Comparison of ENCODE assay signal across 15 cellular contexts in genomic region chr5:154117050-154117449, GRCh38.
"Had no signal": no experiment of that assay in that cellular context is flagged by ENCODE, and none has a peak within 500 bp of the region (broad histone marks: within the 10 kb centered on the region; RNA-seq: fewer than 3 reads in every experiment).

No MANE protein-coding gene starts in this region.

- H3K9me3 Mint-ChIP-seq: activated CD8-positive, alpha-beta T cell treated with anti-CD3 and anti-CD28 coated beads for 36 hours; stimulated activated effector memory CD8-positive, alpha-beta T cell treated with anti-CD3 and anti-CD28 coated beads, Interleukin-12 subunit alpha, Interleukin-12 subunit beta, amount 100 ng/mL, for 72 hours had no signal

- H3K27ac ChIP-seq: cardiac muscle cell, neutrophil, right lobe of liver, tibial nerve, WERI-Rb-1 had no signal

- H3K27me3 ChIP-seq: cardiac muscle cell, right lobe of liver, tibial nerve had no signal

- H3K4me1 ChIP-seq: right lobe of liver, tibial nerve had no signal

- H3K27ac Mint-ChIP-seq: activated CD8-positive, alpha-beta T cell treated with anti-CD3 and anti-CD28 coated beads for 36 hours; stimulated activated effector memory CD8-positive, alpha-beta T cell treated with anti-CD3 and anti-CD28 coated beads, Interleukin-12 subunit alpha, Interleukin-12 subunit beta, amount 100 ng/mL, for 72 hours had no signal

- DNase-seq: activated CD4-positive, alpha-beta T cell treated with anti-CD3 and anti-CD28 coated beads for 4 hours; activated CD8-positive, alpha-beta memory T cell treated with anti-CD3 and anti-CD28 coated beads, Interleukin-2, amount 50 U/mL, for 4 hours; activated CD8-positive, alpha-beta T cell treated with anti-CD3 and anti-CD28 coated beads for 36 hours; activated naive CD4-positive, alpha-beta T cell; foreskin melanocyte; head of caudate nucleus; left colon; naive B cell; right lobe of liver; WERI-Rb-1 had no signal

- H3K36me3 ChIP-seq: cardiac muscle cell, neutrophil, right lobe of liver, WERI-Rb-1 had no signal

- H3K36me3 Mint-ChIP-seq: naive B cell; stimulated activated effector memory CD8-positive, alpha-beta T cell treated with anti-CD3 and anti-CD28 coated beads, Interleukin-12 subunit alpha, Interleukin-12 subunit beta, amount 100 ng/mL, for 72 hours had no signal

- H3K9me3 ChIP-seq: neutrophil, right lobe of liver, tibial nerve had no signal

- H3K4me3 ChIP-seq: cardiac muscle cell, lung, right lobe of liver, tibial nerve had no signal

- H3K4me1 Mint-ChIP-seq: stimulated activated effector memory CD8-positive, alpha-beta T cell treated with anti-CD3 and anti-CD28 coated beads, Interleukin-12 subunit alpha, Interleukin-12 subunit beta, amount 100 ng/mL, for 72 hours had no signal

- H3K4me3 Mint-ChIP-seq: activated CD8-positive, alpha-beta T cell treated with anti-CD3 and anti-CD28 coated beads for 36 hours; naive B cell; stimulated activated effector memory CD8-positive, alpha-beta T cell treated with anti-CD3 and anti-CD28 coated beads, Interleukin-12 subunit alpha, Interleukin-12 subunit beta, amount 100 ng/mL, for 72 hours had no signal

- ATAC-seq: activated CD8-positive, alpha-beta T cell treated with anti-CD3 and anti-CD28 coated beads for 36 hours; left colon; right lobe of liver; stimulated activated effector memory CD8-positive, alpha-beta T cell treated with anti-CD3 and anti-CD28 coated beads, Interleukin-12 subunit alpha, Interleukin-12 subunit beta, amount 100 ng/mL, for 72 hours had no signal
